ENCODE assay signal across 1 cellular context in the genomic region with DNA sequence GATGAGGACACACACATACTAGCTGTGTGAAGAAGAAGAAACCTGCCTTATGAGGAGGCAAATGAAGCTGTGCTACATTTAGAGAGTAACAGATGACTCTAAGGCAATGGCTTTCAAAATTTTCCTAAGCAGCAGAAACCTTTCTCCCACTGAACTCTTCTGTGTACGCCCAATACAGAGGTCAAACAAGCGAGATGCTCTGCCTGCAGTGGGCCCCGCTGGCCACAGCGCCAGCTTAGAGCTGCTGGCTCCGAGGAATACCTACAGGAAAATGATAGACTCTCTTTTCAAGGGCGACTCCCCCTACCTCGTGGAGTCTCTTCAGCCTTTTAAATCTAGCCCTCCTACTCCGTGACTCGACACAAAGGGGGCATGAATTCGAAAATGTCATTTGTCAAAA.
TF ChIP-seq lines count a peak whose summit lies in the region.

No MANE protein-coding gene starts in this region.

TF ChIP-seq in GM23338, 12 proteins besides CTCF, POLR2A, EP300 and RAD21:
- TF ChIP-seq, protein P1, sequence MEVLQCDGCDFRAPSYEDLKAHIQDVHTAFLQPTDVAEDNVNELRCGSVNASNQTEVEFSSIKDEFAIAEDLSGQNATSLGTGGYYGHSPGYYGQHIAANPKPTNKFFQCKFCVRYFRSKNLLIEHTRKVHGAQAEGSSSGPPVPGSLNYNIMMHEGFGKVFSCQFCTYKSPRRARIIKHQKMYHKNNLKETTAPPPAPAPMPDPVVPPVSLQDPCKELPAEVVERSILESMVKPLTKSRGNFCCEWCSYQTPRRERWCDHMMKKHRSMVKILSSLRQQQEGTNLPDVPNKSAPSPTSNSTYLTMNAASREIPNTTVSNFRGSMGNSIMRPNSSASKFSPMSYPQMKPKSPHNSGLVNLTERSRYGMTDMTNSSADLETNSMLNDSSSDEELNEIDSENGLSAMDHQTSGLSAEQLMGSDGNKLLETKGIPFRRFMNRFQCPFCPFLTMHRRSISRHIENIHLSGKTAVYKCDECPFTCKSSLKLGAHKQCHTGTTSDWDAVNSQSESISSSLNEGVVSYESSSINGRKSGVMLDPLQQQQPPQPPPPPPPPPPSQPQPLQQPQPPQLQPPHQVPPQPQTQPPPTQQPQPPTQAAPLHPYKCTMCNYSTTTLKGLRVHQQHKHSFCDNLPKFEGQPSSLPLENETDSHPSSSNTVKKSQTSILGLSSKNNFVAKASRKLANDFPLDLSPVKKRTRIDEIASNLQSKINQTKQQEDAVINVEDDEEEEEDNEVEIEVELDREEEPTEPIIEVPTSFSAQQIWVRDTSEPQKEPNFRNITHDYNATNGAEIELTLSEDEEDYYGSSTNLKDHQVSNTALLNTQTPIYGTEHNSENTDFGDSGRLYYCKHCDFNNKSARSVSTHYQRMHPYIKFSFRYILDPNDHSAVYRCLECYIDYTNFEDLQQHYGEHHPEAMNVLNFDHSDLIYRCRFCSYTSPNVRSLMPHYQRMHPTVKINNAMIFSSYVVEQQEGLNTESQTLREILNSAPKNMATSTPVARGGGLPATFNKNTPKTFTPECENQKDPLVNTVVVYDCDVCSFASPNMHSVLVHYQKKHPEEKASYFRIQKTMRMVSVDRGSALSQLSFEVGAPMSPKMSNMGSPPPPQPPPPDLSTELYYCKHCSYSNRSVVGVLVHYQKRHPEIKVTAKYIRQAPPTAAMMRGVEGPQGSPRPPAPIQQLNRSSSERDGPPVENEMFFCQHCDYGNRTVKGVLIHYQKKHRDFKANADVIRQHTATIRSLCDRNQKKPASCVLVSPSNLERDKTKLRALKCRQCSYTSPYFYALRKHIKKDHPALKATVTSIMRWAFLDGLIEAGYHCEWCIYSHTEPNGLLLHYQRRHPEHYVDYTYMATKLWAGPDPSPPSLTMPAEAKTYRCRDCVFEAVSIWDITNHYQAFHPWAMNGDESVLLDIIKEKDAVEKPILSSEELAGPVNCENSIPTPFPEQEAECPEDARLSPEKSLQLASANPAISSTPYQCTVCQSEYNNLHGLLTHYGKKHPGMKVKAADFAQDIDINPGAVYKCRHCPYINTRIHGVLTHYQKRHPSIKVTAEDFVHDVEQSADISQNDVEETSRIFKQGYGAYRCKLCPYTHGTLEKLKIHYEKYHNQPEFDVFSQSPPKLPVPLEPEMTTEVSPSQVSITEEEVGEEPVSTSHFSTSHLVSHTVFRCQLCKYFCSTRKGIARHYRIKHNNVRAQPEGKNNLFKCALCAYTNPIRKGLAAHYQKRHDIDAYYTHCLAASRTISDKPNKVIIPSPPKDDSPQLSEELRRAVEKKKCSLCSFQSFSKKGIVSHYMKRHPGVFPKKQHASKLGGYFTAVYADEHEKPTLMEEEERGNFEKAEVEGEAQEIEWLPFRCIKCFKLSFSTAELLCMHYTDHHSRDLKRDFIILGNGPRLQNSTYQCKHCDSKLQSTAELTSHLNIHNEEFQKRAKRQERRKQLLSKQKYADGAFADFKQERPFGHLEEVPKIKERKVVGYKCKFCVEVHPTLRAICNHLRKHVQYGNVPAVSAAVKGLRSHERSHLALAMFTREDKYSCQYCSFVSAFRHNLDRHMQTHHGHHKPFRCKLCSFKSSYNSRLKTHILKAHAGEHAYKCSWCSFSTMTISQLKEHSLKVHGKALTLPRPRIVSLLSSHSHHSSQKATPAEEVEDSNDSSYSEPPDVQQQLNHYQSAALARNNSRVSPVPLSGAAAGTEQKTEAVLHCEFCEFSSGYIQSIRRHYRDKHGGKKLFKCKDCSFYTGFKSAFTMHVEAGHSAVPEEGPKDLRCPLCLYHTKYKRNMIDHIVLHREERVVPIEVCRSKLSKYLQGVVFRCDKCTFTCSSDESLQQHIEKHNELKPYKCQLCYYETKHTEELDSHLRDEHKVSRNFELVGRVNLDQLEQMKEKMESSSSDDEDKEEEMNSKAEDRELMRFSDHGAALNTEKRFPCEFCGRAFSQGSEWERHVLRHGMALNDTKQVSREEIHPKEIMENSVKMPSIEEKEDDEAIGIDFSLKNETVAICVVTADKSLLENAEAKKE (CRISPR knock-in tag; IDR thresholded peaks at IDR 0.05), result no peak
- TF ChIP-seq POLR2AphosphoS5 (IDR thresholded peaks at IDR 0.05; ENCODE audit: low read depth), result no peak
- no peak for TF ChIP-seq ZNF114 (CRISPR knock-in tag; IDR thresholded peaks at IDR 0.05)
- TF ChIP-seq NANOG (IDR thresholded peaks at IDR 0.05; ENCODE audit: borderline replicate concordance), result no peak
- TF ChIP-seq ZNF331 (CRISPR knock-in tag; IDR thresholded peaks at IDR 0.05; ENCODE audit: low read depth), result no peak
- TF ChIP-seq EZH2phosphoT487 (IDR thresholded peaks at IDR 0.05; ENCODE audit: unreplicated experiment), result no peak
- no peak for TF ChIP-seq JUNB (IDR thresholded peaks at IDR 0.05; ENCODE audit: unreplicated experiment)
- TF ChIP-seq CREB1 (CRISPR knock-in tag; IDR thresholded peaks at IDR 0.05; ENCODE audit: low read depth), result no peak
- TF ChIP-seq EZH2 (IDR thresholded peaks at IDR 0.05; ENCODE audit: low read depth, unreplicated experiment), result no peak
- TF ChIP-seq, protein P2, sequence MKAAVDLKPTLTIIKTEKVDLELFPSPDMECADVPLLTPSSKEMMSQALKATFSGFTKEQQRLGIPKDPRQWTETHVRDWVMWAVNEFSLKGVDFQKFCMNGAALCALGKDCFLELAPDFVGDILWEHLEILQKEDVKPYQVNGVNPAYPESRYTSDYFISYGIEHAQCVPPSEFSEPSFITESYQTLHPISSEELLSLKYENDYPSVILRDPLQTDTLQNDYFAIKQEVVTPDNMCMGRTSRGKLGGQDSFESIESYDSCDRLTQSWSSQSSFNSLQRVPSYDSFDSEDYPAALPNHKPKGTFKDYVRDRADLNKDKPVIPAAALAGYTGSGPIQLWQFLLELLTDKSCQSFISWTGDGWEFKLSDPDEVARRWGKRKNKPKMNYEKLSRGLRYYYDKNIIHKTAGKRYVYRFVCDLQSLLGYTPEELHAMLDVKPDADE (IDR thresholded peaks at IDR 0.05), result no peak
- TF ChIP-seq STAT1 (IDR thresholded peaks at IDR 0.05; ENCODE audit: unreplicated experiment), result no peak
- TF ChIP-seq, protein P3, sequence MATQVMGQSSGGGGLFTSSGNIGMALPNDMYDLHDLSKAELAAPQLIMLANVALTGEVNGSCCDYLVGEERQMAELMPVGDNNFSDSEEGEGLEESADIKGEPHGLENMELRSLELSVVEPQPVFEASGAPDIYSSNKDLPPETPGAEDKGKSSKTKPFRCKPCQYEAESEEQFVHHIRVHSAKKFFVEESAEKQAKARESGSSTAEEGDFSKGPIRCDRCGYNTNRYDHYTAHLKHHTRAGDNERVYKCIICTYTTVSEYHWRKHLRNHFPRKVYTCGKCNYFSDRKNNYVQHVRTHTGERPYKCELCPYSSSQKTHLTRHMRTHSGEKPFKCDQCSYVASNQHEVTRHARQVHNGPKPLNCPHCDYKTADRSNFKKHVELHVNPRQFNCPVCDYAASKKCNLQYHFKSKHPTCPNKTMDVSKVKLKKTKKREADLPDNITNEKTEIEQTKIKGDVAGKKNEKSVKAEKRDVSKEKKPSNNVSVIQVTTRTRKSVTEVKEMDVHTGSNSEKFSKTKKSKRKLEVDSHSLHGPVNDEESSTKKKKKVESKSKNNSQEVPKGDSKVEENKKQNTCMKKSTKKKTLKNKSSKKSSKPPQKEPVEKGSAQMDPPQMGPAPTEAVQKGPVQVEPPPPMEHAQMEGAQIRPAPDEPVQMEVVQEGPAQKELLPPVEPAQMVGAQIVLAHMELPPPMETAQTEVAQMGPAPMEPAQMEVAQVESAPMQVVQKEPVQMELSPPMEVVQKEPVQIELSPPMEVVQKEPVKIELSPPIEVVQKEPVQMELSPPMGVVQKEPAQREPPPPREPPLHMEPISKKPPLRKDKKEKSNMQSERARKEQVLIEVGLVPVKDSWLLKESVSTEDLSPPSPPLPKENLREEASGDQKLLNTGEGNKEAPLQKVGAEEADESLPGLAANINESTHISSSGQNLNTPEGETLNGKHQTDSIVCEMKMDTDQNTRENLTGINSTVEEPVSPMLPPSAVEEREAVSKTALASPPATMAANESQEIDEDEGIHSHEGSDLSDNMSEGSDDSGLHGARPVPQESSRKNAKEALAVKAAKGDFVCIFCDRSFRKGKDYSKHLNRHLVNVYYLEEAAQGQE (IDR thresholded peaks at IDR 0.05; ENCODE audit: unreplicated experiment), result no peak
